8 cellular contexts compared by ENCODE assay signal in the genomic region with DNA sequence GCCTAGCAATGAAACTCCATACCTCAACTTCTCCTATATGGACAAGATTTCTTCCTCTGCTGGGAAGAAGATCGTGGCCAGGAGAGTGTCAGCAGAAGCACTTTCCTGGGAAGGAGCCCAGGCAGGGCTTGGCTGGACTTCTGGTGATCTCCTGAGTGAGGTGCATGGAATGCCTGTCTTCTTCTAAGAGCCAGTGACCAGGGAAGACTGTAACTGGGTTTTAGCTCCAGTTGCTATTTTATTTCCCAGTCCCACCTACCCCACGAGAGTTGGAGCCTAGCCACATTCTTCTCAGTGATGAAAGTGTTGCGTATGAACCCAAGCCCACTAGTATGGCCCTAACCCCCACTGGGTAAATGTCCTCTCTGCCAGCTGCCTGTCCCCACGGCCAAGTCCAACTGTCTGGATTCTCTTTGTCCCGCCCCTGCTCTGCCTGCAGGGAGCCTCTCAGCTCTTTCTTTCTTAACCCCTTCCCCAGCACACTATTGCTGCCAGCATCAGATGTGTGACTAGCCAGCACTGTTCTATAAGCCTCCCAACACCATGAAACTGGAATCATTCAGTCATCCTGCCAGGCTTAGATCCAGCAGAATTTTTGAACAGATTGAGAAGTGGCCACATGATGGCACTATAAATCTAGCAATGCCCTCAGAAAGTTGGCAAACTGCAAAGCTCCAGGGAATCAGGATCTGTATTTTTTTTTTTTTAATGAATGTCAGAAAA.
DNase-seq lines count a peak whose midpoint lies in the region; FAIRE-seq and TF ChIP-seq lines count a peak whose summit lies in the region.

No MANE protein-coding gene starts in this region.

- DNase-seq in GM18507 (ENCODE audit: extremely low spot score, insufficient read length, low read depth) (no peak), NCI-H226 (peak; percentile 60), ascending aorta (ENCODE audit: low spot score in 2 of 2) (peak in 1 of 2 donors; percentile 71), hepatocyte (ENCODE audit: low spot score) (peak; percentile 71), T-helper 9 cell (no peak), activated T-cell treated with anti-CD3 and anti-CD28 coated beads for 4 hours (no peak)

- H4K20me1 ChIP-seq in BLaER1, result no peaks in the 10 kb centered on the region
- no peaks in the 10 kb centered on the region for H4K20me1 ChIP-seq in hepatocyte (ENCODE audit: insufficient read depth, poor library complexity, severe bottlenecking)

- H3K27ac ChIP-seq in BLaER1, result peak overlapping the region; percentile 78
- H3K27ac ChIP-seq in ascending aorta, result peak overlapping the region; percentile 63 to 73
- peak overlapping the region; percentile 89 for H3K27ac ChIP-seq in hepatocyte
- H3K27ac ChIP-seq in skin epidermis, result peak overlapping the region in 13 of 21 experiments; percentile 8 to 80 (median 44)

- H3K36me3 ChIP-seq in BLaER1 (no peaks in the 10 kb centered on the region), ascending aorta (no peaks in the 10 kb centered on the region), hepatocyte (replicated peaks; ENCODE audit: insufficient read depth, low read depth) (no peaks in the 10 kb centered on the region)

- H3K9me2 ChIP-seq in hepatocyte (replicated peaks; ENCODE audit: insufficient read depth), result no peaks in the 10 kb centered on the region

- H3K4me3 ChIP-seq in BLaER1, result 0 out of 2 replicates have a peak overlapping the region, but pooled peaks have one; percentile 28
- H3K4me3 ChIP-seq in ascending aorta, result no peak overlapping the region
- no peak overlapping the region for H3K4me3 ChIP-seq in hepatocyte
- H3K4me3 ChIP-seq in skin epidermis, result no peak overlapping the region

- peak overlapping the region; percentile 75 for H3K4me2 ChIP-seq in BLaER1
- H3K4me2 ChIP-seq in hepatocyte, result peak overlapping the region; percentile 53

- peak; percentile 73 for FAIRE-seq in GM18507 (lab: Jason Lieb, UNC)

- no peak overlapping the region; the same call in 1 of the 2 replicates for H3K9ac ChIP-seq in BLaER1

- H3K27me3 ChIP-seq in BLaER1 (no peaks in the 10 kb centered on the region), ascending aorta (no peaks in the 10 kb centered on the region), hepatocyte (no peaks in the 10 kb centered on the region)

- H3K4me1 ChIP-seq in BLaER1, result peaks cover 52% of the 10 kb centered on the region
- peaks cover 0 to 18% of the 10 kb centered on the region in 2 donors for H3K4me1 ChIP-seq in ascending aorta
- peaks cover 14% of the 10 kb centered on the region for H3K4me1 ChIP-seq in hepatocyte (ENCODE audit: insufficient read depth)

- WGBS in hepatocyte (ENCODE audit: low lambda C conversion rate, missing lambda C conversion rate), result 58% methylated on average over 5 of the region's 5 CpGs

- intact Hi-C loops in ascending aorta (cut with DNase I), result loop anchor here (5.0 kb wide), 1 partner anchor 199 kb away; the partner anchor contains the start of gene MAN1A1

- no peak overlapping the region for H2AFZ ChIP-seq in hepatocyte

- H3K9me3 ChIP-seq in BLaER1, result peaks cover 4% of the 10 kb centered on the region; the same call in 1 of the 2 replicates
- no peaks in the 10 kb centered on the region for H3K9me3 ChIP-seq in ascending aorta
- H3K9me3 ChIP-seq in hepatocyte (ENCODE audit: low read depth), result no peaks in the 10 kb centered on the region

- no peaks in the 10 kb centered on the region for H3K79me2 ChIP-seq in hepatocyte

- TF ChIP-seq CTCF in ascending aorta (IDR thresholded peaks at IDR 0.05) (peak; percentile 50 to 78 (median 70)), hepatocyte (IDR thresholded peaks at IDR 0.05; ENCODE audit: poor library complexity) (peak; percentile 88)

Comparison
In these comparisons a context has a peak if more than half of its experiments do, and no peak if none do; other contexts are left out.
1. DNase-seq: peak in NCI-H226 (single experiment) and hepatocyte (single experiment); none in GM18507 (single experiment), T-helper 9 cell (single experiment) and activated T-cell treated with anti-CD3 and anti-CD28 coated beads for 4 hours (single experiment).
2. Peak in every context shown above with its lines, with median percentiles within 50 percentile points of each other: H3K27ac ChIP-seq.